1 cellular context compared by ENCODE assay signal in genomic region chr6:31831350-31832215, GRCh38.
TF ChIP-seq lines count a peak whose summit lies in the region.

No MANE protein-coding gene starts in this region.

TF ChIP-seq in K562, 482 proteins besides CTCF, POLR2A, EP300 and RAD21 (continued from another document and continues in another):
- no peak for TF ChIP-seq MITF (IDR thresholded peaks at IDR 0.05)
- TF ChIP-seq CHD7 (IDR thresholded peaks at IDR 0.05; ENCODE audit: low read depth, low read length), result no peak
- TF ChIP-seq PRMT5 (CRISPR knock-in tag; IDR thresholded peaks at IDR 0.05), result no peak
- peak; percentile 45 to 50 for TF ChIP-seq NRF1 (conservative IDR thresholded peaks at IDR 0.05 in 1 of 2, IDR thresholded peaks at IDR 0.05 in 1 of 2)
- TF ChIP-seq HOMEZ (CRISPR knock-in tag; IDR thresholded peaks at IDR 0.05), result no peak
- no peak for TF ChIP-seq SETDB1 (IDR thresholded peaks at IDR 0.05; ENCODE audit: low read length)
- no peak for TF ChIP-seq HES1 (IDR thresholded peaks at IDR 0.05; ENCODE audit: low read depth)
- no peak for TF ChIP-seq BCLAF1 (IDR thresholded peaks at IDR 0.05; ENCODE audit: borderline replicate concordance in 1 of 2, control insufficient read depth in 1 of 2, low read depth in 2 of 2, low read length in 1 of 2)
- TF ChIP-seq POLR2B (IDR thresholded peaks at IDR 0.05; ENCODE audit: low read depth, partially characterized antibody), result no peak
- TF ChIP-seq MCM5 (IDR thresholded peaks at IDR 0.05; ENCODE audit: low read depth), result no peak
- TF ChIP-seq GATA2 (CRISPR knock-in tag; IDR thresholded peaks at IDR 0.05), result no peak
- TF ChIP-seq ZFP36 (IDR thresholded peaks at IDR 0.05; ENCODE audit: low read depth, low read length, partially characterized antibody), result no peak
- TF ChIP-seq HMG20A (CRISPR knock-in tag; conservative IDR thresholded peaks at IDR 0.05), result 0 out of 2 replicates have a peak, but pooled peaks have one; percentile 50
- TF ChIP-seq TCF7 (IDR thresholded peaks at IDR 0.05; ENCODE audit: borderline replicate concordance), result no peak
- TF ChIP-seq NR1H2 (CRISPR knock-in tag; IDR thresholded peaks at IDR 0.05), result no peak
- TF ChIP-seq PHB (CRISPR knock-in tag; IDR thresholded peaks at IDR 0.05), result peak; percentile 92; the same call in 1 of the 2 replicates
- no peak for TF ChIP-seq ZNF740 (CRISPR knock-in tag; IDR thresholded peaks at IDR 0.05)
- no peak; a peak in 1 of 4 replicates for TF ChIP-seq ZNF740 (tag; IDR thresholded peaks at IDR 0.05)
- 0 out of 2 replicates have a peak, but pooled peaks have one; percentile 23 for TF ChIP-seq GABPB2 (CRISPR knock-in tag; conservative IDR thresholded peaks at IDR 0.05)
- TF ChIP-seq RREB1 (CRISPR knock-in tag; IDR thresholded peaks at IDR 0.05), result 0 out of 2 replicates have a peak, but pooled peaks have one; percentile 49
- TF ChIP-seq ZNF324 (CRISPR knock-in tag; IDR thresholded peaks at IDR 0.05), result peak; percentile 53; the same call in 1 of the 2 replicates
- peak; percentile 75 for TF ChIP-seq CHD4 (IDR thresholded peaks at IDR 0.05; ENCODE audit: insufficient read depth, insufficient replicate concordance, low read depth, low read length, poor library complexity, severe bottlenecking)
- 0 out of 2 replicates have a peak, but pooled peaks have one; percentile 15 for TF ChIP-seq ZNF586 (CRISPR knock-in tag; conservative IDR thresholded peaks at IDR 0.05)
- peak; percentile 81; the same call in 1 of the 2 replicates for TF ChIP-seq ZNF76 (CRISPR knock-in tag; IDR thresholded peaks at IDR 0.05; ENCODE audit: borderline replicate concordance)
- peak; percentile 5; the same call in 1 of the 2 replicates for TF ChIP-seq MTA2 (IDR thresholded peaks at IDR 0.05; ENCODE audit: low read depth)
- no peak for TF ChIP-seq MCM3 (IDR thresholded peaks at IDR 0.05)
- TF ChIP-seq SRF (CRISPR knock-in tag; IDR thresholded peaks at IDR 0.05), result peak in 1 of 2 experiments; percentile 72; a peak in 1 of 4 replicates
